8 cellular contexts compared by ENCODE assay signal in the genomic region with DNA sequence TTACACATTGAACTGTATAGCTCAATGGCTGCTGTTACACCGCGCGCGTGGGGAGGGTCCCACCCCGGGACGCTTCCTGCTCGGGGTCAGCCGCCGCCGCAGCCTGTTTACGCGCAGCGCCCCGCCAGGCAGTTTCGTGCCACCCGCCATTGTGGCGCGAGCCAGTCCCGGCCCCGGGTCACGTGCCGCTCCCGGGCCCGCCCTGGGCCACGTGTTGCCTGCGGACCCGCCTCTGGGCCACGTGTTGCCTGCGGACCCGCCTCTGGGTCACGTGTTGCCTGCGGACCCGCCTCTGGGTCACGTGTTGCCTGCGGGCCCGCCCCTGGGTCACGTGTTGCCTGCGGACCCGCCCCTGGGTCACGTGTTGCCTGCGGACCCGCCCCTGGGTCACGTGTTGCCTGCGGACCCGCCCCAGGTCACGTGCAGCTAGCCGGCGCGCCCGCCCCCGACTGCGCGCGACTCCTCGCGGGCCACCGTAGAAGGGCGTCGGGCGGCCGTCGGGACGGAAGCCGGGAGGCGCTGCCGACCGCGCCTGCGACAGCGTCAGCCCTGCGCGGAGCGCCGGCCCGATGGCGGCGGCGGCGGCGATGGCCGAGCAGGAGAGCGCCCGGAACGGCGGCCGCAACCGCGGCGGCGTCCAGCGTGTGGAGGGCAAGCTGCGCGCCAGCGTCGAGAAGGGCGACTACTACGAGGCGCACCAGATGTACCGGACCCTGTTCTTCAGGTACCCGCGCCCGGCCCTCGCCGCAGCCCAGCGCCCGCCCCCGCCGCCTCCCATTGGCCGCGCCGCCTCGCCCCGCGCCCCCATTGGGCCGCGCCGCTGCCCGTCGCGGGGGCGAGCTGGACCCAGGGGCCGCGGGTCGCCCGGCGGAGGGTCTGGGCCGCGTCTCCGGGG. TPM values are rescaled to one million over a fixed set of nuclear protein-coding genes. Genes with fewer than 3 reads are reported as not detected.
A peak's percentile ranks its signal among the peaks of the same experiment; 100 is the strongest.
DNase-seq lines count a peak whose midpoint lies in the region; TF ChIP-seq lines count a peak whose summit lies in the region.

A gene with protein sequence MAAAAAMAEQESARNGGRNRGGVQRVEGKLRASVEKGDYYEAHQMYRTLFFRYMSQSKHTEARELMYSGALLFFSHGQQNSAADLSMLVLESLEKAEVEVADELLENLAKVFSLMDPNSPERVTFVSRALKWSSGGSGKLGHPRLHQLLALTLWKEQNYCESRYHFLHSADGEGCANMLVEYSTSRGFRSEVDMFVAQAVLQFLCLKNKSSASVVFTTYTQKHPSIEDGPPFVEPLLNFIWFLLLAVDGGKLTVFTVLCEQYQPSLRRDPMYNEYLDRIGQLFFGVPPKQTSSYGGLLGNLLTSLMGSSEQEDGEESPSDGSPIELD (plus strand): TSS at position 478 of the 895 bp plus-strand sequence. CDS start 92 bp downstream, at position 570.

- intact Hi-C loops in head of caudate nucleus (cut with DNase I) (loop anchor here (10.0 kb wide), 2 partner anchors 92 to 552 kb away; no protein-coding TSS in a partner anchor), ovary (cut with DNase I) (loop anchor here in 2 of 4 donors (10.0 kb wide), 2 partner anchors 92 to 352 kb away; no protein-coding TSS in a partner anchor), thyroid gland (cut with DNase I) (no loop called here)

- H3K9me3 ChIP-seq in ovary (no peaks in the 10 kb centered on the region), thyroid gland (no peaks in the 10 kb centered on the region)

- peaks cover 22% of the 10 kb centered on the region for H3K4me1 ChIP-seq in ovary (ENCODE audit: insufficient read depth)
- peaks cover 13 to 31% of the 10 kb centered on the region in 2 donors for H3K4me1 ChIP-seq in thyroid gland

- peaks cover 41% of the 10 kb centered on the region for H3K4me1 Mint-ChIP-seq in activated naive CD8-positive, alpha-beta T cell (ENCODE audit: low read depth)

- H3K27me3 Mint-ChIP-seq in activated naive CD8-positive, alpha-beta T cell = no peaks in the 10 kb centered on the region

- H3K27me3 ChIP-seq in ovary = no peaks in the 10 kb centered on the region
- no peaks in the 10 kb centered on the region for H3K27me3 ChIP-seq in thyroid gland

- no peaks in the 10 kb centered on the region for H3K9me3 Mint-ChIP-seq in activated naive CD8-positive, alpha-beta T cell (ENCODE audit: low read depth)

- POLR2A ChIA-PET in HEK293T (lab: Yijun Ruan, JAX) = interaction anchor here (0.9 to 1.2 kb wide), 2 partner anchors 9 to 59 kb away, joined by 3 to 4 read pairs; no protein-coding TSS in a partner anchor

- H3K36me3 ChIP-seq in ovary (no peaks in the 10 kb centered on the region), thyroid gland (no peaks in the 10 kb centered on the region)

- H3K36me3 Mint-ChIP-seq in activated naive CD8-positive, alpha-beta T cell = peaks cover 5% of the 10 kb centered on the region

- peak; percentile 90 for DNase-seq in GM04504 (ENCODE audit: low read depth)
- DNase-seq in HEK293T (ENCODE audit: extremely low spot score) = peak; percentile 88
- DNase-seq in NAMALWA (ENCODE audit: low spot score) = peak; percentile 97
- peak; percentile 53 for DNase-seq in SKM-1 (lab: John Stamatoyannopoulos, UW; ENCODE audit: unreplicated experiment)
- peak; percentile 95 to 100 (median 98) for DNase-seq in head of caudate nucleus
- peak; percentile 96 to 99 (median 98) for DNase-seq in ovary
- peak; percentile 95 to 97 for DNase-seq in thyroid gland

- TF ChIP-seq CTCF in ovary (IDR thresholded peaks at IDR 0.05) = peak; percentile 9 to 50 (median 46)
- peak in 3 of 6 experiments; percentile 13 to 26 (median 20) for TF ChIP-seq CTCF in thyroid gland (IDR thresholded peaks at IDR 0.05)

- peak within 1 kb of the TSS; percentile 91 for H3K4me3 Mint-ChIP-seq in activated naive CD8-positive, alpha-beta T cell

- CTCF ChIA-PET in HEK293T (lab: Yijun Ruan, JAX) = interaction anchor here (0.7 to 1.0 kb wide), 2 partner anchors 40 to 63 kb away, joined by 3 read pairs; no protein-coding TSS in a partner anchor

- H3K4me3 ChIP-seq in ovary = peak within 1 kb of the TSS; percentile 95
- peak within 1 kb of the TSS; percentile 57 to 85 (median 67) for H3K4me3 ChIP-seq in thyroid gland (replicated peaks in 1 of 3)

- peak within 1 kb of the TSS; percentile 76 for H3K27ac Mint-ChIP-seq in activated naive CD8-positive, alpha-beta T cell

- 0 to 1% (median 1%) methylated on average over 58 to 124 of the region's 129 CpGs for WGBS in ovary, 3 donors
- 1 to 3% methylated on average over 13 to 14 of the region's 129 CpGs for WGBS in thyroid gland, 2 donors

- TF ChIP-seq POLR2A in ovary (IDR thresholded peaks at IDR 0.05) (peak; percentile 85), thyroid gland (IDR thresholded peaks at IDR 0.05) (peak; percentile 59 to 80)

- H3K27ac ChIP-seq in ovary (peak within 1 kb of the TSS; percentile 82 to 85), thyroid gland (peak within 1 kb of the TSS; percentile 76 to 87 (median 81))

- TF ChIP-seq EP300 in ovary (IDR thresholded peaks at IDR 0.05) = no peak

TF ChIP-seq in HEK293T, 16 proteins besides CTCF, POLR2A, EP300 and RAD21:
- TF ChIP-seq SUZ12 (IDR thresholded peaks at IDR 0.05) (no peak), TARDBP (IDR thresholded peaks at IDR 0.05) (no peak), PKNOX1 (IDR thresholded peaks at IDR 0.05) (peak; percentile 87; the same call in 1 of the 2 replicates), HDGF (IDR thresholded peaks at IDR 0.05; ENCODE audit: borderline replicate concordance) (no peak), BHLHE40 (IDR thresholded peaks at IDR 0.05; ENCODE audit: borderline replicate concordance) (no peak), LEF1 (IDR thresholded peaks at IDR 0.05; ENCODE audit: borderline replicate concordance) (peak; percentile 81; the same call in 1 of the 2 replicates), ARNT (IDR thresholded peaks at IDR 0.05) (peak; percentile 62; the same call in 1 of the 2 replicates), CTBP1 (IDR thresholded peaks at IDR 0.05; ENCODE audit: borderline replicate concordance) (no peak), ELF4 (IDR thresholded peaks at IDR 0.05) (no peak), SP1 (IDR thresholded peaks at IDR 0.05) (no peak), FOXA1 (IDR thresholded peaks at IDR 0.05) (no peak), L3MBTL2 (conservative IDR thresholded peaks at IDR 0.05) (peak; percentile 85), NFRKB (IDR thresholded peaks at IDR 0.05) (no peak), FOXM1 (IDR thresholded peaks at IDR 0.05; ENCODE audit: borderline replicate concordance) (no peak), FOXK2 (IDR thresholded peaks at IDR 0.05) (no peak), ZNF384 (IDR thresholded peaks at IDR 0.05) (no peak)

RNA-seq across cellular contexts. Expression of the gene that starts here (rescaled TPM):
- total RNA-seq in ovary (10 to 100 TPM; 16.8 to 37.6 (median 30.4) TPM), thyroid gland (10 to 100 TPM; 29.2 to 38.7 (median 34.3) TPM)
- polyA plus RNA-seq in ovary = 10 to 100 TPM in 1 of 2 donors, 1 to 10 TPM in 1; 7.2 to 37.2 TPM

Comparison
In these comparisons a context has a peak if more than half of its experiments do, and no peak if none do; other contexts are left out.
1. Peak in every context shown above with its lines: DNase-seq, H3K4me3 ChIP-seq and H3K27ac ChIP-seq.